Comparison of ENCODE assay signal across 8 cellular contexts in genomic region chr19:17419491-17420266, GRCh38. TPM values are rescaled to one million over a fixed set of nuclear protein-coding genes. Genes with fewer than 3 reads are reported as not detected.
DNase-seq lines count a peak whose midpoint lies in the region; ATAC-seq and TF ChIP-seq lines count a peak whose summit lies in the region.

MVB12A (plus strand) TSS chr19:17420047; CDS start chr19:17420136, 89 bp downstream.

- H3K79me2 ChIP-seq in ACC112 (ENCODE audit: control insufficient read depth, insufficient read depth, low read length, unreplicated experiment) (no peaks in the 10 kb centered on the region), smooth muscle cell (ENCODE audit: low read depth) (no peaks in the 10 kb centered on the region)

- H3F3A ChIP-seq in smooth muscle cell (ENCODE audit: low read depth): peaks cover 8% of the 10 kb centered on the region

- CTCF ChIA-PET in activated B cell treated with CpG ODN at 0.5 μM for 24 hours (lab: Charles Lee): interaction anchor here (0.7 to 1.6 kb wide), 4 partner anchors 14 to 437 kb away, joined by 3 to 5 read pairs (median 3); partner anchors contain the start of genes BST2 and DDA1

- WGBS in smooth muscle cell (ENCODE audit: low lambda C conversion rate): 2% methylated on average over 51 of the region's 74 CpGs

- intact Hi-C loops in activated B cell treated with CpG ODN at 0.5 μM for 24 hours (cut with micrococcal nuclease): loop anchor here (1.0 to 2.0 kb wide), 6 partner anchors 14 to 110 kb away; partner anchors contain the start of genes BST2, DDA1, GTPBP3 and SLC27A1

- no peaks in the 10 kb centered on the region for H3K36me3 ChIP-seq in ACC112 (ENCODE audit: insufficient read depth, low read length)
- H3K36me3 ChIP-seq in smooth muscle cell (ENCODE audit: low read depth): no peaks in the 10 kb centered on the region

- H3K27ac ChIP-seq in ACC112 (ENCODE audit: low read depth, low read length): peak within 1 kb of the TSS; percentile 75
- H3K27ac ChIP-seq in caudate nucleus (ENCODE audit: low read depth, low read length): peak within 1 kb of the TSS; percentile 89
- H3K27ac ChIP-seq in smooth muscle cell (ENCODE audit: low read depth): peak within 1 kb of the TSS; percentile 66

- no peaks in the 10 kb centered on the region for H4K20me1 ChIP-seq in smooth muscle cell (ENCODE audit: low read depth)

- H3K9me3 ChIP-seq in smooth muscle cell (replicated peaks; ENCODE audit: low read depth): no peaks in the 10 kb centered on the region

- no peaks in the 10 kb centered on the region for H3K9me3 Mint-ChIP-seq in activated B cell treated with CpG ODN at 0.5 μM for 24 hours

- H3K4me1 Mint-ChIP-seq in activated B cell treated with CpG ODN at 0.5 μM for 24 hours: peaks cover 16% of the 10 kb centered on the region

- H3K4me1 ChIP-seq in ACC112 (ENCODE audit: control insufficient read depth, insufficient read depth, low read length, unreplicated experiment): peaks cover 5% of the 10 kb centered on the region
- peaks cover 14% of the 10 kb centered on the region for H3K4me1 ChIP-seq in smooth muscle cell (ENCODE audit: low read depth)

- H3K9ac ChIP-seq in smooth muscle cell (ENCODE audit: low read depth): peak within 1 kb of the TSS; percentile 78

- no peaks in the 10 kb centered on the region for H3K27me3 ChIP-seq in ACC112 (ENCODE audit: insufficient read depth, low read length)
- no peaks in the 10 kb centered on the region for H3K27me3 ChIP-seq in smooth muscle cell (ENCODE audit: low read depth)

- peak within 1 kb of the TSS; percentile 93 for H3K27ac Mint-ChIP-seq in activated B cell treated with CpG ODN at 0.5 μM for 24 hours

- ATAC-seq in GM18873 (IDR thresholded peaks at IDR 0.05; ENCODE audit: low FRiP score, unreplicated experiment): peak; percentile 67
- peak; percentile 93 for ATAC-seq in HG03175 (IDR thresholded peaks at IDR 0.05; ENCODE audit: unreplicated experiment)
- peak; percentile 97 for ATAC-seq in activated B cell treated with CpG ODN at 0.5 μM for 24 hours (ENCODE audit: low read depth)

- peak within 1 kb of the TSS; percentile 87 for H2AFZ ChIP-seq in ACC112 (ENCODE audit: low read length, unreplicated experiment)
- H2AFZ ChIP-seq in smooth muscle cell (ENCODE audit: low read depth): peak within 1 kb of the TSS; percentile 100

- DNase-seq in NCI-H345 (lab: John Stamatoyannopoulos, UW) (peak; percentile 97), activated B cell treated with CpG ODN at 0.5 μM for 24 hours (peak; percentile 91), caudate nucleus (lab: John Stamatoyannopoulos, UW) (peak; percentile 39 to 99 (median 96)), iPS-NIHi7 (ENCODE audit: extremely low spot score) (peak; percentile 97), smooth muscle cell (lab: John Stamatoyannopoulos, UW; ENCODE audit: unreplicated experiment) (peak; percentile 84)

- H3K4me2 ChIP-seq in smooth muscle cell: peak within 1 kb of the TSS; percentile 88

- POLR2A ChIA-PET in activated B cell treated with CpG ODN at 0.5 μM for 24 hours (lab: Charles Lee): interaction anchor here (0.5 to 2.9 kb wide), 22 partner anchors 8 to 751 kb away, joined by 3 to 60 read pairs (median 4); partner anchors contain the start of genes ANO8, BST2, JAK3 and MRPL34

- H3K4me3 ChIP-seq in ACC112 (ENCODE audit: low read depth, low read length) (peak within 1 kb of the TSS; percentile 93), smooth muscle cell (peak within 1 kb of the TSS; percentile 97)

- H3K27me3 Mint-ChIP-seq in activated B cell treated with CpG ODN at 0.5 μM for 24 hours: no peaks in the 10 kb centered on the region

- H3K36me3 Mint-ChIP-seq in activated B cell treated with CpG ODN at 0.5 μM for 24 hours (ENCODE audit: low read depth): peaks cover 26% of the 10 kb centered on the region

- TF ChIP-seq CTCF in activated B cell treated with CpG ODN at 0.5 μM for 24 hours (IDR thresholded peaks at IDR 0.05): no peak
- no peak for TF ChIP-seq CTCF in smooth muscle cell (IDR thresholded peaks at IDR 0.05; ENCODE audit: borderline replicate concordance, insufficient read depth, poor library complexity, severe bottlenecking)

- peak within 1 kb of the TSS; percentile 95 for H3K4me3 Mint-ChIP-seq in activated B cell treated with CpG ODN at 0.5 μM for 24 hours

RNA-seq across cellular contexts. Expression of gene MVB12A, which starts in this region (rescaled TPM):
- 22.8 and 23.3 TPM in 2 replicates for total RNA-seq in activated B cell treated with CpG ODN at 0.5 μM for 24 hours
- 46.6 and 68.1 TPM in 2 replicates for total RNA-seq in smooth muscle cell
- 89.6 and 98.1 TPM in 2 replicates for polyA plus RNA-seq in smooth muscle cell

Comparison
In these comparisons a context has a peak if more than half of its experiments do, and no peak if none do; other contexts are left out.
1. Peak in every context shown above with its lines: DNase-seq, ATAC-seq, H3K4me3 ChIP-seq and H3K27ac ChIP-seq.